1 cellular context compared by ENCODE assay signal in genomic region chr2:223846524-223846923, GRCh38.
TF ChIP-seq lines count a peak whose summit lies in the region.

No MANE protein-coding gene starts in this region.

TF ChIP-seq in SK-N-SH, 30 proteins besides CTCF, POLR2A, EP300 and RAD21 (continued from another document):
- TF ChIP-seq ZBTB33 (IDR thresholded peaks at IDR 0.05; ENCODE audit: borderline replicate concordance, low read depth) (no peak), FOXM1 (IDR thresholded peaks at IDR 0.05; ENCODE audit: low read depth) (no peak), RXRA (IDR thresholded peaks at IDR 0.05; ENCODE audit: borderline replicate concordance, low read depth) (no peak), IRF3 (IDR thresholded peaks at IDR 0.05; ENCODE audit: low read depth, low read length) (no peak), YY1 (IDR thresholded peaks at IDR 0.05; ENCODE audit: low read depth) (no peak), ELF1 (IDR thresholded peaks at IDR 0.05) (no peak), MXI1 (IDR thresholded peaks at IDR 0.05; ENCODE audit: low read depth, low read length) (no peak), RFX5 (IDR thresholded peaks at IDR 0.05; ENCODE audit: low read length) (no peak), TAF1 (IDR thresholded peaks at IDR 0.05; ENCODE audit: borderline replicate concordance, low read depth, low read length) (no peak), JUND (IDR thresholded peaks at IDR 0.05) (peak; percentile 43), TEAD4 (IDR thresholded peaks at IDR 0.05; ENCODE audit: borderline replicate concordance, insufficient read depth) (peak; percentile 44; the same call in 1 of the 2 replicates), EZH2phosphoT487 (IDR thresholded peaks at IDR 0.05; ENCODE audit: borderline replicate concordance, low read depth) (no peak), NRF1 (IDR thresholded peaks at IDR 0.05; ENCODE audit: low read depth, low read length) (no peak)
- TF ChIP-seq, protein P1, sequence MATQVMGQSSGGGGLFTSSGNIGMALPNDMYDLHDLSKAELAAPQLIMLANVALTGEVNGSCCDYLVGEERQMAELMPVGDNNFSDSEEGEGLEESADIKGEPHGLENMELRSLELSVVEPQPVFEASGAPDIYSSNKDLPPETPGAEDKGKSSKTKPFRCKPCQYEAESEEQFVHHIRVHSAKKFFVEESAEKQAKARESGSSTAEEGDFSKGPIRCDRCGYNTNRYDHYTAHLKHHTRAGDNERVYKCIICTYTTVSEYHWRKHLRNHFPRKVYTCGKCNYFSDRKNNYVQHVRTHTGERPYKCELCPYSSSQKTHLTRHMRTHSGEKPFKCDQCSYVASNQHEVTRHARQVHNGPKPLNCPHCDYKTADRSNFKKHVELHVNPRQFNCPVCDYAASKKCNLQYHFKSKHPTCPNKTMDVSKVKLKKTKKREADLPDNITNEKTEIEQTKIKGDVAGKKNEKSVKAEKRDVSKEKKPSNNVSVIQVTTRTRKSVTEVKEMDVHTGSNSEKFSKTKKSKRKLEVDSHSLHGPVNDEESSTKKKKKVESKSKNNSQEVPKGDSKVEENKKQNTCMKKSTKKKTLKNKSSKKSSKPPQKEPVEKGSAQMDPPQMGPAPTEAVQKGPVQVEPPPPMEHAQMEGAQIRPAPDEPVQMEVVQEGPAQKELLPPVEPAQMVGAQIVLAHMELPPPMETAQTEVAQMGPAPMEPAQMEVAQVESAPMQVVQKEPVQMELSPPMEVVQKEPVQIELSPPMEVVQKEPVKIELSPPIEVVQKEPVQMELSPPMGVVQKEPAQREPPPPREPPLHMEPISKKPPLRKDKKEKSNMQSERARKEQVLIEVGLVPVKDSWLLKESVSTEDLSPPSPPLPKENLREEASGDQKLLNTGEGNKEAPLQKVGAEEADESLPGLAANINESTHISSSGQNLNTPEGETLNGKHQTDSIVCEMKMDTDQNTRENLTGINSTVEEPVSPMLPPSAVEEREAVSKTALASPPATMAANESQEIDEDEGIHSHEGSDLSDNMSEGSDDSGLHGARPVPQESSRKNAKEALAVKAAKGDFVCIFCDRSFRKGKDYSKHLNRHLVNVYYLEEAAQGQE (IDR thresholded peaks at IDR 0.05; ENCODE audit: low read depth, low read length): no peak
